ENCODE assay signal across 12 cellular contexts in the genomic region with DNA sequence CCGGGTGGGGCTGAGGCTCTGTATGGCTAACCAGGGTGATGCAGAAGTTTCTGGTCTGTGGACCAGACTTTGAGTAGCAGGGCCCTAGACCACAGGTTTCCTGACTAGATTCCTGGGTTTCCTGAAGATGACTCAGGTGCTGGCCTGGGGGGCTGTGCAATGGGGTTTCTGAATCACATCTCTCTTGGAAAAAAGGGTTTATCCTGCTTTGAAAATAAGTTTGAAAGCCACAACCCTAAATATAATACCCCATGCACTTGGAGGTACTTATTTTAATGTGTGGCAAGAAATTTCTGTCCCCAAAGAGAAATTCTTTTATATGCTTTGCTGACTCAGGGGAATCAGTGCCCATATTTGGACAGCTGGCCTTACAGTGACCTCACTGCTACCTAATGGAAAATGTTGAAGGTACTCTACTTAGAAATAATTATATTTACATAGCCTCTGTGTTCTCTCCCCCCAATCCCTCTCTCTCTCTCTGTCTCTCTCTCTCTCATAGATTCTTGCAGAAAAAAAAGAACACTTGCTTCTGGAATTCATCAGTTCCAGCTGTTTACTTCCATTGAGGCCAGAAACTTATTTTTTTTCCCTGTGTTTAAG.
DNase-seq lines count a peak whose midpoint lies in the region; ATAC-seq and TF ChIP-seq lines count a peak whose summit lies in the region.
"Had no signal": no experiment of that assay in that cellular context is flagged by ENCODE, and none has a peak within 500 bp of the region (broad histone marks: within the 10 kb centered on the region; RNA-seq: fewer than 3 reads in every experiment).

No MANE protein-coding gene starts in this region.

- H3K9me3 ChIP-seq in Loucy (ENCODE audit: insufficient read depth, low read depth, low read length) (no peaks in the 10 kb centered on the region), neuronal stem cell (replicated peaks in 1 of 2; ENCODE audit: control insufficient read depth in 2 of 2, insufficient read depth in 1 of 2, low read depth in 1 of 2, low read length in 2 of 2) (no peaks in the 10 kb centered on the region), prostate gland (no peaks in the 10 kb centered on the region)

- H3K9ac ChIP-seq in Loucy (ENCODE audit: low read depth, low read length, poor library complexity, severe bottlenecking): no peak overlapping the region
- no peak overlapping the region for H3K9ac ChIP-seq in neuronal stem cell (ENCODE audit: low read depth, low read length, poor library complexity)

- peaks cover 17% of the 10 kb centered on the region for H3K4me1 Mint-ChIP-seq in central memory CD8-positive, alpha-beta T cell

- TF ChIP-seq POLR2A in prostate gland (IDR thresholded peaks at IDR 0.05): no peak

- peaks cover 45% of the 10 kb centered on the region for H3K4me1 ChIP-seq in Loucy (ENCODE audit: insufficient read depth, low read length, poor library complexity, severe bottlenecking)
- peaks cover 9 to 11% of the 10 kb centered on the region in 2 donors for H3K4me1 ChIP-seq in neuronal stem cell (ENCODE audit: control insufficient read depth in 2 of 2, insufficient read depth in 1 of 2, low read depth in 1 of 2, low read length in 2 of 2)
- H3K4me1 ChIP-seq in prostate gland (replicated peaks): peaks cover 16% of the 10 kb centered on the region

- peak overlapping the region; percentile 42 for H3K27ac Mint-ChIP-seq in central memory CD8-positive, alpha-beta T cell (ENCODE audit: low read depth)
- H3K27ac Mint-ChIP-seq: activated naive CD8-positive, alpha-beta T cell treated with anti-CD3 and anti-CD28 coated beads, Interleukin-2, amount 10 ng/mL, durations not matched to agents 7 days and 5 days; WTC11 had no signal

- H3K9me3 Mint-ChIP-seq in central memory CD8-positive, alpha-beta T cell: no peaks in the 10 kb centered on the region
- H3K9me3 Mint-ChIP-seq: activated naive CD8-positive, alpha-beta T cell treated with anti-CD3 and anti-CD28 coated beads, Interleukin-2, amount 10 ng/mL, durations not matched to agents 7 days and 5 days; WTC11 had no signal

- H3K23ac ChIP-seq in neuronal stem cell (ENCODE audit: low read depth, low read length, poor library complexity): no peak overlapping the region

- H2AFZ ChIP-seq in Loucy (ENCODE audit: low read length) (no peak overlapping the region), neuronal stem cell (ENCODE audit: low read length) (no peak overlapping the region)

- H3K36me3 ChIP-seq in Loucy (ENCODE audit: insufficient read depth, low read length) (no peaks in the 10 kb centered on the region), neuronal stem cell (replicated peaks in 1 of 2; ENCODE audit: control insufficient read depth in 2 of 2, insufficient read depth in 2 of 2, low read length in 2 of 2) (no peaks in the 10 kb centered on the region), prostate gland (no peaks in the 10 kb centered on the region)

- no peak overlapping the region for H3K14ac ChIP-seq in neuronal stem cell (ENCODE audit: low read length)

- H4K8ac ChIP-seq in neuronal stem cell (ENCODE audit: low read depth, low read length): no peak overlapping the region

- DNase-seq in DMS79 treated with DMSO at 0.1 percent for 48 hours (lab: John Stamatoyannopoulos, UW): peak; percentile 1
- no peak for DNase-seq in DMS79 (lab: John Stamatoyannopoulos, UW)
- DNase-seq in central memory CD8-positive, alpha-beta T cell (ENCODE audit: low spot score in 2 of 2): no peak
- peak; percentile 76 for DNase-seq in renal cortical epithelial cell (ENCODE audit: low read depth)
- DNase-seq in neuronal stem cell (ENCODE audit: low spot score): no peak
- no peak for DNase-seq in prostate gland (ENCODE audit: low spot score)
- no peak for DNase-seq in stimulated activated CD4-positive, alpha-beta T cell treated with anti-CD3 and anti-CD28 coated beads, Interleukin-4, amount 100 ng/mL, for 24 hours
- DNase-seq: 8988T; activated naive CD8-positive, alpha-beta T cell treated with anti-CD3 and anti-CD28 coated beads, Interleukin-2, amount 10 ng/mL, durations not matched to agents 7 days and 5 days; hippocampal formation had no signal

- no peaks in the 10 kb centered on the region for H3K9me2 ChIP-seq in Loucy (replicated peaks; ENCODE audit: low read depth, low read length)

- H3K18ac ChIP-seq in neuronal stem cell (ENCODE audit: low read length): no peak overlapping the region

- H3K36me3 Mint-ChIP-seq in central memory CD8-positive, alpha-beta T cell (ENCODE audit: insufficient read depth): peaks cover 2% of the 10 kb centered on the region
- H3K36me3 Mint-ChIP-seq: activated naive CD8-positive, alpha-beta T cell treated with anti-CD3 and anti-CD28 coated beads, Interleukin-2, amount 10 ng/mL, durations not matched to agents 7 days and 5 days; WTC11 had no signal

- H3K27ac ChIP-seq in neuronal stem cell (replicated peaks; ENCODE audit: low read length) (no peak overlapping the region), prostate gland (no peak overlapping the region)

- no peaks in the 10 kb centered on the region for H3K27me3 ChIP-seq in Loucy (ENCODE audit: insufficient read depth, low read length, poor library complexity, severe bottlenecking)
- H3K27me3 ChIP-seq in neuronal stem cell (ENCODE audit: control insufficient read depth in 3 of 3, insufficient read depth in 3 of 3, low read depth in 1 of 3, low read length in 3 of 3): no peaks in the 10 kb centered on the region
- no peaks in the 10 kb centered on the region for H3K27me3 ChIP-seq in prostate gland (replicated peaks; ENCODE audit: insufficient read depth)

- no peak overlapping the region for H3K4ac ChIP-seq in neuronal stem cell (ENCODE audit: low read length)

- H3K79me2 ChIP-seq in Loucy (ENCODE audit: insufficient read depth, low read length): no peaks in the 10 kb centered on the region

- no peaks in the 10 kb centered on the region for H3K27me3 Mint-ChIP-seq in central memory CD8-positive, alpha-beta T cell

- H2AK5ac ChIP-seq in neuronal stem cell (ENCODE audit: low read depth, low read length): no peak overlapping the region

- no peak overlapping the region for H3K4me3 Mint-ChIP-seq in central memory CD8-positive, alpha-beta T cell
- H3K4me3 Mint-ChIP-seq: activated naive CD8-positive, alpha-beta T cell treated with anti-CD3 and anti-CD28 coated beads, Interleukin-2, amount 10 ng/mL, durations not matched to agents 7 days and 5 days; WTC11 had no signal

- no peak overlapping the region for H2BK12ac ChIP-seq in neuronal stem cell (ENCODE audit: low read length)

- no peak overlapping the region for H2BK120ac ChIP-seq in neuronal stem cell (ENCODE audit: low read depth, low read length)

- H3K4me3 ChIP-seq in Loucy (ENCODE audit: low read length, poor library complexity, severe bottlenecking) (no peak overlapping the region), neuronal stem cell (ENCODE audit: low read length in 2 of 2) (no peak overlapping the region), prostate gland (no peak overlapping the region)

- TF ChIP-seq CTCF in Loucy (conservative IDR thresholded peaks at IDR 0.05; ENCODE audit: low read length) (no peak), prostate gland (IDR thresholded peaks at IDR 0.05) (no peak)

- H3K4me2 ChIP-seq in Loucy (ENCODE audit: low read depth, low read length, poor library complexity, severe bottlenecking): peak overlapping the region; percentile 60
- H3K4me2 ChIP-seq in neuronal stem cell (ENCODE audit: insufficient read depth, low read length, poor library complexity, severe bottlenecking): no peak overlapping the region

- H2BK5ac ChIP-seq in neuronal stem cell (ENCODE audit: low read length): no peak overlapping the region

- H3K79me1 ChIP-seq in neuronal stem cell (ENCODE audit: low read depth, low read length): no peaks in the 10 kb centered on the region

- WGBS in neuronal stem cell (ENCODE audit: extremely low coverage in 2 of 2, insufficient read length in 2 of 2, insufficient replicate concordance in 1 of 2), 2 donors: no CpG with 5 or more reads among the region's 1 CpG
- 100% methylated on average over 1 of the region's 1 CpG for WGBS in prostate gland

- H3F3A ChIP-seq in Loucy (ENCODE audit: low read depth): no peaks in the 10 kb centered on the region

- intact Hi-C loops in prostate gland (cut with DNase I): no loop called here

- no peaks in the 10 kb centered on the region for H4K20me1 ChIP-seq in Loucy (ENCODE audit: insufficient read depth, low read length, poor library complexity, severe bottlenecking)

- H2BK15ac ChIP-seq in neuronal stem cell (ENCODE audit: low read length): no peak overlapping the region

- H4K91ac ChIP-seq in neuronal stem cell (ENCODE audit: low read depth, low read length, poor library complexity): no peak overlapping the region

- no peak for ATAC-seq in central memory CD8-positive, alpha-beta T cell (replicated peaks; ENCODE audit: extremely low read depth, poor library complexity, severe bottlenecking)
- ATAC-seq: WTC11 had no signal

Comparison
In these comparisons a context has a peak if more than half of its experiments do, and no peak if none do; other contexts are left out.
1. DNase-seq: peak in DMS79 treated with DMSO at 0.1 percent for 48 hours (single experiment) and renal cortical epithelial cell (single experiment); none in DMS79 (single experiment), central memory CD8-positive, alpha-beta T cell (0 of 2), neuronal stem cell (single experiment), prostate gland (single experiment) and stimulated activated CD4-positive, alpha-beta T cell treated with anti-CD3 and anti-CD28 coated beads, Interleukin-4, amount 100 ng/mL, for 24 hours (single experiment).